11 cellular contexts compared by ENCODE assay signal in the genomic region with DNA sequence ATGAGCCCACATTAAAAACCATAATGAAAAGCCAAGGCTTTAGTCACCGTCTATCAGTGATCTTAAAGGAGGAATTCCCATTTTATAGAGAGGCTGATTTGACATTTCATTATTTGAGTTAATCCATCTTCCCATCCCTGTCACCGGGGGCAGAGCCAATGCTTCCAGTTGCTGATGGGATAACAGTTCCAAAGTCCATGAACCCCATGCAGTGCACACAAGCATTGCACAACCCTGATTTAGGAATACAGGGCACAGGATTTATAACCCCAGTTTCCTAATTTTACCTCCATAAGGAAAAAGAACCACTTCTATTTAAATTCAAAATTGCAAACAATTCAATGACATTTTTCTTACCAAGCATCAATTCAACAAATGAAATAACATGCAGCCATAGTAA. TPM values are rescaled to one million over a fixed set of nuclear protein-coding genes. Genes with fewer than 3 reads are reported as not detected.
"Had no signal": no experiment of that assay in that cellular context is flagged by ENCODE, and none has a peak within 500 bp of the region (broad histone marks: within the 10 kb centered on the region; RNA-seq: fewer than 3 reads in every experiment).

No MANE protein-coding gene starts in this region.

- FAIRE-seq: HTR-8/SVneo, K562 had no signal

- H3K9ac ChIP-seq: GM23248 had no signal

- H2AFZ ChIP-seq: GM23248 had no signal

- H3K4me3 ChIP-seq: GM23248, HAP-1, K562 had no signal

- H3K9me3 ChIP-seq: HAP-1 had no signal

- DNase-seq: GM23248, GOT3, H7, HFFc6, IMR-90, KG1 had no signal

- H3K27ac ChIP-seq: GM23248 had no signal

- ATAC-seq: HCT116, K562 had no signal

- H3K36me3 ChIP-seq: HAP-1 had no signal

RNA-seq across cellular contexts. Expression of gene MAOB, which starts 36.5 kb away (rescaled TPM):
- total RNA-seq: GM23248, H4, HFFc6 had no signal
